ENCODE assay signal across 33 cellular contexts in genomic region chr1:8583031-8583430, GRCh38.
"Had no signal": no experiment of that assay in that cellular context is flagged by ENCODE, and none has a peak within 500 bp of the region (broad histone marks: within the 10 kb centered on the region; RNA-seq: fewer than 3 reads in every experiment).

No MANE protein-coding gene starts in this region.

- DNase-seq: activated CD4-positive, alpha-beta memory T cell treated with anti-CD3 and anti-CD28 coated beads for 36 hours; activated CD4-positive, alpha-beta T cell treated with anti-CD3 and anti-CD28 coated beads, Interleukin-2, amount 10 ng/mL, durations not matched to agents 24 days and 14 days; activated CD4-positive, CD25-positive, alpha-beta regulatory T cell treated with anti-CD3 and anti-CD28 coated beads, Interleukin-2, amount 50 U/mL, for 72 hours; activated CD8-positive, alpha-beta memory T cell treated with anti-CD3 and anti-CD28 coated beads, Interleukin-2, amount 50 U/mL, for 48 hours; activated gamma-delta T cell treated with Interleukin-2 at 50 U/mL for 16 hours; activated naive CD4-positive, alpha-beta T cell treated with anti-CD3 and anti-CD28 coated beads, Interleukin-2, amount 50 U/mL, for 16 hours; activated T-cell treated with anti-CD3 and anti-CD28 coated beads, Interleukin-2, amount 50 U/mL, for 24 hours; amygdala; dermis blood vessel endothelial cell; effector CD8-positive, alpha-beta T cell; head of caudate nucleus; hippocampal formation; midbrain; naive thymus-derived CD4-positive, alpha-beta T cell; occipital lobe; retina; small intestine; stimulated activated CD4-positive, alpha-beta T cell treated with anti-CD3 and anti-CD28 coated beads, Interleukin-1b, Interleukin-23, amount 100 ng/mL, for 48 hours; stimulated activated CD4-positive, alpha-beta T cell treated with anti-CD3 and anti-CD28 coated beads, Interleukin-4, amount 100 ng/mL, for 4 hours; stimulated activated CD8-positive, alpha-beta memory T cell treated with anti-CD3 and anti-CD28 coated beads, Interleukin-4, amount 100 ng/mL, for 48 hours; stomach; SW 1271; T-helper 17 cell; T1000; tibial artery; upper lobe of right lung; WERI-Rb-1 had no signal

- H3K36me3 ChIP-seq: breast epithelium, gastroesophageal sphincter, stomach, tibial artery, upper lobe of right lung had no signal

- H3K27ac Mint-ChIP-seq: activated CD4-positive, alpha-beta memory T cell treated with anti-CD3 and anti-CD28 coated beads for 36 hours; activated CD4-positive, alpha-beta T cell treated with anti-CD3 and anti-CD28 coated beads, Interleukin-2, amount 10 ng/mL, durations not matched to agents 24 days and 14 days; activated T-cell treated with anti-CD3 and anti-CD28 coated beads, Interleukin-2, amount 50 U/mL, for 24 hours; activated T-helper 17 cell treated with anti-CD3 and anti-CD28 coated beads, Interleukin-2, amount 50 U/mL, for 72 hours; stimulated activated memory B cell treated with anti-CD40 and anti-IgM and Interleukin-4, amounts not matched to agents 10 μg/mL and 1 μg/mL and 100 μg/mL, for 72 hours; T-helper 17 cell had no signal

- H3K9me3 Mint-ChIP-seq: activated CD4-positive, alpha-beta memory T cell treated with anti-CD3 and anti-CD28 coated beads for 36 hours; activated CD4-positive, alpha-beta T cell treated with anti-CD3 and anti-CD28 coated beads, Interleukin-2, amount 10 ng/mL, durations not matched to agents 24 days and 14 days; activated T-cell treated with anti-CD3 and anti-CD28 coated beads, Interleukin-2, amount 50 U/mL, for 24 hours; activated T-helper 17 cell treated with anti-CD3 and anti-CD28 coated beads, Interleukin-2, amount 50 U/mL, for 72 hours; naive thymus-derived CD4-positive, alpha-beta T cell; neural crest cell; stimulated activated memory B cell treated with anti-CD40 and anti-IgM and Interleukin-4, amounts not matched to agents 10 μg/mL and 1 μg/mL and 100 μg/mL, for 72 hours had no signal

- ATAC-seq: activated T-helper 17 cell treated with anti-CD3 and anti-CD28 coated beads, Interleukin-2, amount 50 U/mL, for 72 hours; gastroesophageal sphincter; naive thymus-derived CD4-positive, alpha-beta T cell; sciatic nerve; stimulated activated memory B cell treated with anti-CD40 and anti-IgM and Interleukin-4, amounts not matched to agents 10 μg/mL and 1 μg/mL and 100 μg/mL, for 72 hours; T-helper 17 cell; upper lobe of right lung had no signal

- H3K4me3 Mint-ChIP-seq: activated CD4-positive, alpha-beta memory T cell treated with anti-CD3 and anti-CD28 coated beads for 36 hours; activated CD4-positive, alpha-beta T cell treated with anti-CD3 and anti-CD28 coated beads, Interleukin-2, amount 10 ng/mL, durations not matched to agents 24 days and 14 days; activated T-cell treated with anti-CD3 and anti-CD28 coated beads, Interleukin-2, amount 50 U/mL, for 24 hours; activated T-helper 17 cell treated with anti-CD3 and anti-CD28 coated beads, Interleukin-2, amount 50 U/mL, for 72 hours; naive thymus-derived CD4-positive, alpha-beta T cell; neural crest cell; stimulated activated memory B cell treated with anti-CD40 and anti-IgM and Interleukin-4, amounts not matched to agents 10 μg/mL and 1 μg/mL and 100 μg/mL, for 72 hours; T-helper 17 cell had no signal

- H3K4me1 ChIP-seq: breast epithelium, gastroesophageal sphincter, tibial artery, upper lobe of right lung had no signal

- H3K27ac ChIP-seq: breast epithelium, gastroesophageal sphincter, stomach, tibial artery, upper lobe of right lung, WERI-Rb-1 had no signal

- H3K4me3 ChIP-seq: breast epithelium, gastroesophageal sphincter, stomach, tibial artery, upper lobe of right lung had no signal

- H3K27me3 Mint-ChIP-seq: activated CD4-positive, alpha-beta memory T cell treated with anti-CD3 and anti-CD28 coated beads for 36 hours; activated CD4-positive, alpha-beta T cell treated with anti-CD3 and anti-CD28 coated beads, Interleukin-2, amount 10 ng/mL, durations not matched to agents 24 days and 14 days; activated T-cell treated with anti-CD3 and anti-CD28 coated beads, Interleukin-2, amount 50 U/mL, for 24 hours; activated T-helper 17 cell treated with anti-CD3 and anti-CD28 coated beads, Interleukin-2, amount 50 U/mL, for 72 hours; naive thymus-derived CD4-positive, alpha-beta T cell; stimulated activated memory B cell treated with anti-CD40 and anti-IgM and Interleukin-4, amounts not matched to agents 10 μg/mL and 1 μg/mL and 100 μg/mL, for 72 hours; T-helper 17 cell had no signal

- H3K9me3 ChIP-seq: breast epithelium, gastroesophageal sphincter, stomach, tibial artery, upper lobe of right lung had no signal

- H3K27me3 ChIP-seq: breast epithelium, gastroesophageal sphincter, stomach, tibial artery, upper lobe of right lung had no signal

- H3K36me3 Mint-ChIP-seq: activated CD4-positive, alpha-beta memory T cell treated with anti-CD3 and anti-CD28 coated beads for 36 hours had no signal
